In the genomic region with DNA sequence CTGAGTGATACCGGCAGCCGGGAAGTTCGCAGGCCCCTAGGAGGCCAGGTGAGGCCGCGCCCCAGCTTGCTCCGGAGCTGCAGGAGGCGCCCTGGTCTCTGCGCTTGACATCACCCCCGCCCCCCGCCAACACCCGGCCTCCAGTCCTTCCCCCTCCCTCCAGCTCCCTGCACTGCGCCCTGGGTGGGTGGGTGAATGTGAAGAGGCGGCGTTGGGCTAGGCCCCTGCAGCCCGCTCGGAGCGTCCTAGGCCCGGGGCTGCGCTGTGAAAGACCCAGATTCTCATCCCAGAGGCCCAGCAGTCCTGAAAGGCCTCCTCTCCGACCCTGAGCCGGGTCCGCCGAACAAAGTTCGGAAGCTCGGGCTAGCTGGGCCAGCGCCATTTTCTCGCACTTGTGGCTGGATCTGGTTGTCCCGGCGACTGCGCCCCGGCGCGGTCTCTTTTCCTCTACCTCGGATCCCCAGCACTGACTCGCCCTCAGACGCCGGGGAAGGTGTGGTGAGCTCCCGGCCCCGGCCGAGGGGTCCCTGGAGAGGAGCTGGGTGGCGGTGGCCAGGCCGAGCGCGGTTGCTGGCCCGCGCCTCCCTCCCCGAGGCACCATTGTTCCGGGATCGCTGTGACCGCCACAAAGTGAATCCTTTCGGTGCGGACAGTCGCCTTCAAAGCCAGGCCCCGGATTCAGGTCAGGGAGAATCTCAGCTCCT, we compare ENCODE assay signal across 10 cellular contexts. TPM values are rescaled to one million over a fixed set of nuclear protein-coding genes. Genes with fewer than 3 reads are reported as not detected.
DNase-seq lines count a peak whose midpoint lies in the region; ATAC-seq and TF ChIP-seq lines count a peak whose summit lies in the region.
"Had no signal": no experiment of that assay in that cellular context is flagged by ENCODE, and none has a peak within 500 bp of the region (broad histone marks: within the 10 kb centered on the region; RNA-seq: fewer than 3 reads in every experiment).

No MANE protein-coding gene starts in this region.

- no peaks in the 10 kb centered on the region for H3K9me3 Mint-ChIP-seq in stimulated activated effector memory CD8-positive, alpha-beta T cell treated with anti-CD3 and anti-CD28 coated beads, Interleukin-12 subunit alpha, Interleukin-12 subunit beta, amount 100 ng/mL, for 72 hours

- no peak overlapping the region for H2AFZ ChIP-seq in PC-3 (ENCODE audit: low read length)

- peak in 9 of 14 donors; percentile 38 to 83 (median 69) for DNase-seq in C1 segment of cervical spinal cord (lab: John Stamatoyannopoulos, UW)
- DNase-seq in RPMI7951 (ENCODE audit: low read depth): peak; percentile 78
- DNase-seq in head of caudate nucleus: peak in 41 of 42 donors; percentile 45 to 93 (median 80)
- DNase-seq in pons (ENCODE audit: low spot score): peak; percentile 49
- DNase-seq in activated effector memory CD4-positive, alpha-beta T cell treated with Interleukin-2 at 50 U/mL for 16 hours: no peak
- no peak for DNase-seq in PC-3
- DNase-seq in stimulated activated effector memory CD8-positive, alpha-beta T cell treated with anti-CD3 and anti-CD28 coated beads, Interleukin-12 subunit alpha, Interleukin-12 subunit beta, amount 100 ng/mL, for 72 hours (ENCODE audit: low spot score in 2 of 2): no peak
- no peak for DNase-seq in 8988T
- DNase-seq: NCI-H2171 had no signal

- CTCF ChIA-PET in PC-3 (lab: Charles Lee): no interaction called here

- no peaks in the 10 kb centered on the region for H3K4me1 Mint-ChIP-seq in stimulated activated effector memory CD8-positive, alpha-beta T cell treated with anti-CD3 and anti-CD28 coated beads, Interleukin-12 subunit alpha, Interleukin-12 subunit beta, amount 100 ng/mL, for 72 hours

- peaks cover 6% of the 10 kb centered on the region for H3K36me3 Mint-ChIP-seq in stimulated activated effector memory CD8-positive, alpha-beta T cell treated with anti-CD3 and anti-CD28 coated beads, Interleukin-12 subunit alpha, Interleukin-12 subunit beta, amount 100 ng/mL, for 72 hours

- no peak overlapping the region for H3K4me2 ChIP-seq in PC-3 (ENCODE audit: low read length)

- POLR2A ChIA-PET in PC-3 (lab: Charles Lee; ENCODE audit: unreplicated experiment): no interaction called here

- H3K9ac ChIP-seq in PC-3 (ENCODE audit: low read length): no peak overlapping the region

- TF ChIP-seq CTCF in PC-3 (conservative IDR thresholded peaks at IDR 0.05; ENCODE audit: low read depth, low read length): no peak

- no peaks in the 10 kb centered on the region for H3K79me2 ChIP-seq in PC-3 (ENCODE audit: low read length)

- no peaks in the 10 kb centered on the region for H3K9me2 ChIP-seq in PC-3 (replicated peaks; ENCODE audit: low read length)

- H3K27ac Mint-ChIP-seq in stimulated activated effector memory CD8-positive, alpha-beta T cell treated with anti-CD3 and anti-CD28 coated beads, Interleukin-12 subunit alpha, Interleukin-12 subunit beta, amount 100 ng/mL, for 72 hours: no peak overlapping the region

- no peaks in the 10 kb centered on the region for H3F3A ChIP-seq in PC-3 (ENCODE audit: low read length, unreplicated experiment)

- no peaks in the 10 kb centered on the region for H3K4me1 ChIP-seq in PC-3 (ENCODE audit: insufficient read depth, low read length)

- no peaks in the 10 kb centered on the region for H3K36me3 ChIP-seq in PC-3 (ENCODE audit: low read depth, low read length)

- peaks cover 58% of the 10 kb centered on the region for H3K27me3 ChIP-seq in PC-3 (ENCODE audit: low read length)

- H3K4me3 Mint-ChIP-seq in stimulated activated effector memory CD8-positive, alpha-beta T cell treated with anti-CD3 and anti-CD28 coated beads, Interleukin-12 subunit alpha, Interleukin-12 subunit beta, amount 100 ng/mL, for 72 hours: no peak overlapping the region

- H3K27ac ChIP-seq in PC-3 (ENCODE audit: low read length): no peak overlapping the region

- H3K9me3 ChIP-seq in PC-3 (ENCODE audit: low read length): no peaks in the 10 kb centered on the region

- H3K4me3 ChIP-seq in PC-3 (ENCODE audit: low read length): no peak overlapping the region

- no TSS peak for BruUV-seq in PC-3 (replicated peaks; lab: Mats Ljungman, UMichigan)

- intact Hi-C loops in head of caudate nucleus (cut with DNase I) (no loop called here), PC-3 (cut with micrococcal nuclease) (no loop called here)

- ATAC-seq in PC-3: no peak
- ATAC-seq in stimulated activated effector memory CD8-positive, alpha-beta T cell treated with anti-CD3 and anti-CD28 coated beads, Interleukin-12 subunit alpha, Interleukin-12 subunit beta, amount 100 ng/mL, for 72 hours: no peak

- no peaks in the 10 kb centered on the region for H4K20me1 ChIP-seq in PC-3 (ENCODE audit: low read length)

RNA-seq across cellular contexts. Expression of gene ZIC4, which starts 12.9 kb away (rescaled TPM):
- total RNA-seq in RPMI7951 (2014; rRNA removed; shearing (Covaris generic)): 0.10 and 0.84 TPM in 2 replicates
- not detected in 2 replicates for total RNA-seq in PC-3 (2014; rRNA removed)
- total RNA-seq: activated CD8-positive, alpha-beta memory T cell treated with anti-CD3 and anti-CD28 coated beads for 36 hours had no signal

RNA-seq across cellular contexts. Expression of gene ZIC1, which starts 15.8 kb away (rescaled TPM):
- total RNA-seq in RPMI7951 (2014; rRNA removed; shearing (Covaris generic)): 12.1 and 12.2 TPM in 2 replicates
- total RNA-seq in PC-3 (2014; rRNA removed): not detected in 2 replicates
- total RNA-seq: activated CD8-positive, alpha-beta memory T cell treated with anti-CD3 and anti-CD28 coated beads for 36 hours had no signal

Comparison
In these comparisons a context has a peak if more than half of its experiments do, and no peak if none do; other contexts are left out.
1. DNase-seq: peak in C1 segment of cervical spinal cord (9 of 14), RPMI7951 (single experiment), head of caudate nucleus (41 of 42) and pons (single experiment); none in activated effector memory CD4-positive, alpha-beta T cell treated with Interleukin-2 at 50 U/mL for 16 hours (single experiment), PC-3 (single experiment), stimulated activated effector memory CD8-positive, alpha-beta T cell treated with anti-CD3 and anti-CD28 coated beads, Interleukin-12 subunit alpha, Interleukin-12 subunit beta, amount 100 ng/mL, for 72 hours (0 of 2) and 8988T (single experiment).
2. RNA of gene ZIC1, which starts 15.8 kb away (total RNA-seq): 12.1 to 12.2 TPM in RPMI7951; not detected in PC-3; every median in the first group is over 10 times any median in the second.